Comparison of ENCODE assay signal across 1 cellular context in genomic region chr12:113464852-113465719, GRCh38.
TF ChIP-seq lines count a peak whose summit lies in the region.

No MANE protein-coding gene starts in this region.

TF ChIP-seq in HepG2, 621 proteins besides CTCF, POLR2A, EP300 and RAD21:
- TF ChIP-seq ZBTB1 (CRISPR knock-in tag; IDR thresholded peaks at IDR 0.05; ENCODE audit: borderline replicate concordance), result no peak
- no peak for TF ChIP-seq NKX3-1 (CRISPR knock-in tag; IDR thresholded peaks at IDR 0.05)
- TF ChIP-seq ZNF687 (CRISPR knock-in tag; IDR thresholded peaks at IDR 0.05), result peak; percentile 23
- no peak for TF ChIP-seq HMGXB4 (CRISPR knock-in tag; IDR thresholded peaks at IDR 0.05; ENCODE audit: borderline replicate concordance in 1 of 2, low read depth in 1 of 2)
- TF ChIP-seq NFIC (IDR thresholded peaks at IDR 0.05; ENCODE audit: low read length), result no peak
- no peak for TF ChIP-seq NBN (conservative IDR thresholded peaks at IDR 0.05)
- TF ChIP-seq CREB1 (IDR thresholded peaks at IDR 0.05), result 0 out of 2 replicates have a peak, but pooled peaks have one; percentile 22
- TF ChIP-seq CREB1 (CRISPR knock-in tag; IDR thresholded peaks at IDR 0.05), result no peak
- no peak for TF ChIP-seq MYC (CRISPR knock-in tag; IDR thresholded peaks at IDR 0.05; ENCODE audit: borderline replicate concordance)
- no peak for TF ChIP-seq SRSF9 (IDR thresholded peaks at IDR 0.05; ENCODE audit: borderline replicate concordance, insufficient read depth, low read depth, low read length, poor library complexity, severe bottlenecking)
- TF ChIP-seq MTF2 (CRISPR knock-in tag; IDR thresholded peaks at IDR 0.05; ENCODE audit: borderline replicate concordance), result 0 out of 2 replicates have a peak, but pooled peaks have one; percentile 17
- peak; percentile 91 for TF ChIP-seq EZH2 (conservative IDR thresholded peaks at IDR 0.05; ENCODE audit: low read depth, low read length)
- TF ChIP-seq NPAS2 (CRISPR knock-in tag; IDR thresholded peaks at IDR 0.05; ENCODE audit: borderline replicate concordance), result no peak
- no peak for TF ChIP-seq SKI (IDR thresholded peaks at IDR 0.05; ENCODE audit: partially characterized antibody)
- no peak for TF ChIP-seq MAF1 (CRISPR knock-in tag; IDR thresholded peaks at IDR 0.05; ENCODE audit: borderline replicate concordance)
